ENCODE assay signal across 1 cellular context in the genomic region with DNA sequence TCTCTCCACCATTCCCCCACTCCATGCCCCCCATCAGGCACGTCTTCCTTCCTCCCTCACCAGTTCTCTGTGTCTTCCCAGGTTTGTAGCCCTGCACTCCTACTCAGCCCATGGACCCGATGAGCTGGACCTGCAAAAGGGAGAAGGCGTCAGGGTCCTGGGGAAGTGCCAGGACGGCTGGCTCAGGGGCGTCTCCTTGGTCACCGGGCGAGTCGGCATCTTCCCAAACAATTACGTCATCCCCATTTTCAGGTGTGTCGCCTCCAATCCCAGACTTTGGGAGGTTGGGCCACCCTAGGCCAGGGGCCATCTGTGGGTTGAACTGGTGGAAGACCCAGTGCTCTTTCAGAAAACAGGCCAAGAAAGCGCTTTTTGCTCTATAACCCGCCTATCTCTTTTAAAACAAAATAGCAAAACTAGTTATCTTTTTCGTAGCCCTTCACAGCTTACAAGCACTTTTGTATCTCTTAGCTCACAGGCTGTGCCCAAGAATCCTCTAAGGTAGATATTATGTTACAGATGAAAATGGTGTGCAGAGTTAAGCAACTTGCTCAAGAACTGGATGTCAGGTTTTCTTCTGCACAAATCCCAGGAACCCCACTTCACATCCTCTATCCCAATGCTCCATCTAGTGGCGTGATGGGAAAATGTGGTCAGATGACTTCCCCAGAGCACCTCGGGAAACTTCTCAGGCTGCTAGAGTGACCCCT.
TF ChIP-seq lines count a peak whose summit lies in the region.

No MANE protein-coding gene starts in this region.

TF ChIP-seq in neural cell, 6 proteins besides CTCF, POLR2A, EP300 and RAD21 (continued from another document):
- TF ChIP-seq REST (IDR thresholded peaks at IDR 0.05; ENCODE audit: borderline replicate concordance) (no peak), SMC3 (conservative IDR thresholded peaks at IDR 0.05; ENCODE audit: poor library complexity) (peak; percentile 94), EZH2 (IDR thresholded peaks at IDR 0.05; ENCODE audit: borderline replicate concordance, insufficient read depth, low read length, poor library complexity, severe bottlenecking) (no peak), POLR2AphosphoS5 (IDR thresholded peaks at IDR 0.05) (no peak)
TF ChIP-seq in neural cell: peak in this region for 1.
